24 cellular contexts compared by ENCODE assay signal in the genomic region with DNA sequence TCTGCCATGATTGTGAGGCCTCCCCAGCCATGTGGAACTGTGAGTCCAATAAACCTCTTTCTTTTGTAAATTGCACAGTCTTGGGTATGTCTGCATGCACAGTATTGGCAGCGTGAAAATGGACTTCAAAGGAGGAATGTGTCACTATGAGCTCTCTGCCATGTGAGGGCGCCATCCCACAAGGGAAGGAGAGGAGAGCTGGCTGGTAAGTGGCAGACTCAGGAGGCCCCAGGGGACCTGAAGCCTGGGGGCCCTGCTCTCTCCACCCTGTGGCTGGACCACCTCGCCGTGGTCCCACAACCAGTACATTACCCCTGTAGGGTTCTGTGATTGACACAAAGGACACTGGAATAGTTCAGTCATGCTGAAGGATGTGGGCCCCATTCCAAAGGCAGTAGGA.
DNase-seq lines count a peak whose midpoint lies in the region; FAIRE-seq and TF ChIP-seq lines count a peak whose summit lies in the region.
"Had no signal": no experiment of that assay in that cellular context is flagged by ENCODE, and none has a peak within 500 bp of the region (broad histone marks: within the 10 kb centered on the region; RNA-seq: fewer than 3 reads in every experiment).

No MANE protein-coding gene starts in this region.

- no peak overlapping the region for H3K4me2 ChIP-seq in H1 (ENCODE audit: insufficient read depth in 1 of 2, low read depth in 2 of 2, low read length in 2 of 2)

- H3K79me1 ChIP-seq in H1 (ENCODE audit: low read depth, low read length) = no peaks in the 10 kb centered on the region

- H3K27ac Mint-ChIP-seq in type B pancreatic cell = no peak overlapping the region
- H3K27ac Mint-ChIP-seq: activated CD4-positive, alpha-beta memory T cell treated with anti-CD3 and anti-CD28 coated beads, Interleukin-2, amount 10 ng/mL, durations not matched to agents 7 days and 5 days; activated naive CD4-positive, alpha-beta T cell treated with anti-CD3 and anti-CD28 coated beads, Interleukin-2, amount 50 U/mL, for 24 hours; CD14-positive monocyte; stimulated activated effector memory CD8-positive, alpha-beta T cell treated with anti-CD3 and anti-CD28 coated beads, Interleukin-12 subunit alpha, Interleukin-12 subunit beta, amount 100 ng/mL, for 72 hours; T-helper 1 cell treated with Interleukin-12 subunit alpha and Interleukin-12 subunit beta and Interleukin-4 antibody, amounts not matched to agents 30 μg/mL and 1 μg/mL, for 36 hours had no signal

- H3K56ac ChIP-seq in H1 (replicated peaks; ENCODE audit: insufficient read length, low read depth, low read length) = no peak overlapping the region

- intact Hi-C loops in posterior vena cava (cut with DNase I) = no loop called here

- H3K4ac ChIP-seq in H1 (replicated peaks; ENCODE audit: insufficient read length, low read depth, low read length) = no peak overlapping the region

- H3K79me2 ChIP-seq in H1 (ENCODE audit: control insufficient read depth in 1 of 2, insufficient read depth in 2 of 2, low read length in 2 of 2) = no peaks in the 10 kb centered on the region

- TF ChIP-seq RAD21 in H1 (IDR thresholded peaks at IDR 0.05 in 1 of 2, conservative IDR thresholded peaks at IDR 0.05 in 1 of 2; ENCODE audit: low read depth in 2 of 2, low read length in 2 of 2) = peak; percentile 74 to 79

- no peak for FAIRE-seq in H1 (lab: Jason Lieb, UNC)

- H4K8ac ChIP-seq in H1 (ENCODE audit: extremely low read depth, insufficient read depth, low read length) = no peak overlapping the region

- WGBS in H1 (ENCODE audit: extremely low coverage in 1 of 2, insufficient coverage in 1 of 2, insufficient read length in 1 of 2, insufficient replicate concordance in 2 of 2, low coverage in 1 of 2, low lambda C conversion rate in 2 of 2, missing lambda C conversion rate in 1 of 2), 2 experiments = 70% methylated on average over 4 of the region's 4 CpGs; no CpG with 5 or more reads in 1 of the 2 experiments

- H3K4me3 ChIP-seq in H1 (ENCODE audit: extremely low read depth in 1 of 4, insufficient read depth in 2 of 4, low read depth in 3 of 4, low read length in 4 of 4) = no peak overlapping the region
- H3K4me3 ChIP-seq: right atrium auricular region, thoracic aorta had no signal

- H2BK20ac ChIP-seq in H1 (ENCODE audit: low read length) = no peak overlapping the region

- H2BK120ac ChIP-seq in H1 (replicated peaks; ENCODE audit: low read depth, low read length) = no peak overlapping the region

- H2BK12ac ChIP-seq in H1 (ENCODE audit: low read depth, low read length) = no peak overlapping the region

- H2AK5ac ChIP-seq in H1 (ENCODE audit: low read depth, low read length) = no peak overlapping the region

- H3K9ac ChIP-seq in H1 (replicated peaks in 1 of 4; ENCODE audit: extremely low read depth in 1 of 4, low read depth in 3 of 4, low read length in 3 of 4) = no peak overlapping the region

- no peaks in the 10 kb centered on the region for H3K36me3 Mint-ChIP-seq in type B pancreatic cell
- H3K36me3 Mint-ChIP-seq: CD14-positive monocyte; stimulated activated effector memory CD8-positive, alpha-beta T cell treated with anti-CD3 and anti-CD28 coated beads, Interleukin-12 subunit alpha, Interleukin-12 subunit beta, amount 100 ng/mL, for 72 hours had no signal

- no peaks in the 10 kb centered on the region for H3K27me3 Mint-ChIP-seq in type B pancreatic cell
- H3K27me3 Mint-ChIP-seq: activated CD4-positive, alpha-beta memory T cell treated with anti-CD3 and anti-CD28 coated beads, Interleukin-2, amount 10 ng/mL, durations not matched to agents 7 days and 5 days had no signal

- no peak overlapping the region for H3K27ac ChIP-seq in H1 (ENCODE audit: low read depth, low read length)
- H3K27ac ChIP-seq: epithelial cell of prostate, right atrium auricular region, thoracic aorta, WERI-Rb-1 had no signal

- H4K20me1 ChIP-seq in H1 (replicated peaks in 1 of 2; ENCODE audit: control insufficient read depth in 1 of 2, insufficient read depth in 2 of 2, low read length in 2 of 2) = no peaks in the 10 kb centered on the region

- H3K4me1 ChIP-seq in H1 (replicated peaks in 1 of 4; ENCODE audit: control insufficient read depth in 3 of 4, insufficient read depth in 4 of 4, low read length in 3 of 4) = no peaks in the 10 kb centered on the region
- H3K4me1 ChIP-seq: right atrium auricular region had no signal

- no peak overlapping the region for H2BK5ac ChIP-seq in H1 (ENCODE audit: low read depth, low read length)

- H3K36me3 ChIP-seq in H1 (ENCODE audit: control insufficient read depth in 2 of 4, insufficient read depth in 4 of 4, low read length in 3 of 4) = no peaks in the 10 kb centered on the region
- H3K36me3 ChIP-seq: right atrium auricular region, thoracic aorta, WERI-Rb-1 had no signal

- H4K5ac ChIP-seq in H1 (ENCODE audit: insufficient read length, low read depth, low read length) = no peak overlapping the region

- no peak overlapping the region for H2AFZ ChIP-seq in H1 (ENCODE audit: low read length)

- H3K4me1 Mint-ChIP-seq in type B pancreatic cell (ENCODE audit: unreplicated experiment) = peaks cover 4% of the 10 kb centered on the region
- H3K4me1 Mint-ChIP-seq: activated CD4-positive, alpha-beta memory T cell treated with anti-CD3 and anti-CD28 coated beads, Interleukin-2, amount 10 ng/mL, durations not matched to agents 7 days and 5 days; activated naive CD4-positive, alpha-beta T cell treated with anti-CD3 and anti-CD28 coated beads, Interleukin-2, amount 50 U/mL, for 24 hours; stimulated activated effector memory CD8-positive, alpha-beta T cell treated with anti-CD3 and anti-CD28 coated beads, Interleukin-12 subunit alpha, Interleukin-12 subunit beta, amount 100 ng/mL, for 72 hours had no signal

- TF ChIP-seq CTCF in H1 (IDR thresholded peaks at IDR 0.05; ENCODE audit: control extremely low read depth in 1 of 3, insufficient read depth in 1 of 3, low read depth in 1 of 3, low read length in 3 of 3) (peak; percentile 56 to 66 (median 65)), type B pancreatic cell (conservative IDR thresholded peaks at IDR 0.05) (no peak)

- CTCF ChIA-PET in H1 (lab: Charles Lee; ENCODE audit: partially characterized antibody) = no interaction called here

- peak; percentile 6 for DNase-seq in NCI-H748 (lab: John Stamatoyannopoulos, UW; ENCODE audit: unreplicated experiment)
- DNase-seq in NCI-H748 treated with DMSO at 0.1 percent for 48 hours (lab: John Stamatoyannopoulos, UW) = no peak
- DNase-seq in NAMALWA (ENCODE audit: low spot score) = peak; percentile 63
- DNase-seq in H1 (ENCODE audit: low read depth in 1 of 2, low spot score in 2 of 2) = no peak
- DNase-seq in posterior vena cava (ENCODE audit: low spot score) = peak; percentile 53
- DNase-seq in stimulated activated naive CD4-positive, alpha-beta T cell (lab: John Stamatoyannopoulos, UW) = no peak
- no peak for DNase-seq in type B pancreatic cell (ENCODE audit: extremely low spot score, unreplicated experiment)
- DNase-seq in GM03348 (ENCODE audit: low spot score) = no peak
- DNase-seq: activated CD4-positive, alpha-beta memory T cell treated with anti-CD3 and anti-CD28 coated beads, Interleukin-2, amount 10 ng/mL, durations not matched to agents 7 days and 5 days; activated T-cell treated with anti-CD3 and anti-CD28 coated beads, Interleukin-2, amount 50 U/mL, for 1 hour; Kasumi-1; NCI-H1694 treated with DMSO at 0.1 percent for 48 hours; NCI-H446 treated with DMSO at 0.1 percent for 48 hours; nucleus accumbens; PC-3; SIG-M5; WERI-Rb-1 had no signal

- no peak overlapping the region for H3K18ac ChIP-seq in H1 (ENCODE audit: extremely low read depth, low read length)

- H3K9me3 ChIP-seq in H1 (ENCODE audit: insufficient read depth in 2 of 2, low read depth in 1 of 2, low read length in 1 of 2) = peaks cover 14 to 15% of the 10 kb centered on the region in 2 experiments; a peak in 3 of 4 replicates
- H3K9me3 ChIP-seq: right atrium auricular region, thoracic aorta had no signal

- POLR2A ChIA-PET in H1 (lab: Charles Lee; ENCODE audit: partially characterized antibody) = no interaction called here

- TF ChIP-seq POLR2A in H1 (IDR thresholded peaks at IDR 0.05; ENCODE audit: control extremely low read depth in 1 of 2, low read depth in 2 of 2, low read length in 2 of 2) = no peak

- H4K91ac ChIP-seq in H1 (replicated peaks; ENCODE audit: insufficient read length, low read length) = no peak overlapping the region

- H3K14ac ChIP-seq in H1 (ENCODE audit: insufficient read length) = no peak overlapping the region

- peaks cover 19% of the 10 kb centered on the region for H3K9me3 Mint-ChIP-seq in type B pancreatic cell
- H3K9me3 Mint-ChIP-seq: activated naive CD4-positive, alpha-beta T cell treated with anti-CD3 and anti-CD28 coated beads, Interleukin-2, amount 50 U/mL, for 24 hours had no signal

- TF ChIP-seq EP300 in H1 (IDR thresholded peaks at IDR 0.05; ENCODE audit: borderline replicate concordance in 1 of 2, low read depth in 2 of 2, low read length in 2 of 2) = no peak

- H3K23ac ChIP-seq in H1 (ENCODE audit: insufficient read length) = no peak overlapping the region

- H3K4me3 Mint-ChIP-seq in type B pancreatic cell = no peak overlapping the region
- H3K4me3 Mint-ChIP-seq: activated CD4-positive, alpha-beta memory T cell treated with anti-CD3 and anti-CD28 coated beads, Interleukin-2, amount 10 ng/mL, durations not matched to agents 7 days and 5 days; activated naive CD4-positive, alpha-beta T cell treated with anti-CD3 and anti-CD28 coated beads, Interleukin-2, amount 50 U/mL, for 24 hours; CD14-positive monocyte; stimulated activated effector memory CD8-positive, alpha-beta T cell treated with anti-CD3 and anti-CD28 coated beads, Interleukin-12 subunit alpha, Interleukin-12 subunit beta, amount 100 ng/mL, for 72 hours; T-helper 1 cell treated with Interleukin-12 subunit alpha and Interleukin-12 subunit beta and Interleukin-4 antibody, amounts not matched to agents 30 μg/mL and 1 μg/mL, for 36 hours had no signal

- no peak overlapping the region for H2BK15ac ChIP-seq in H1 (ENCODE audit: low read length)

- H3K27me3 ChIP-seq in H1 (replicated peaks in 1 of 4; ENCODE audit: control insufficient read depth in 3 of 4, extremely low read depth in 1 of 4, insufficient read depth in 3 of 4, low read length in 3 of 4) = no peaks in the 10 kb centered on the region
- H3K27me3 ChIP-seq: right atrium auricular region had no signal

- no peaks in the 10 kb centered on the region for H3K23me2 ChIP-seq in H1 (ENCODE audit: low read depth, low read length)

TF ChIP-seq in H1, 55 proteins besides CTCF, POLR2A, EP300 and RAD21:
- no peak for TF ChIP-seq KDM5A (IDR thresholded peaks at IDR 0.05; ENCODE audit: low read length)
- TF ChIP-seq TEAD4 (IDR thresholded peaks at IDR 0.05; ENCODE audit: low read depth, low read length) = 0 out of 2 replicates have a peak, but pooled peaks have one; percentile 7

Comparison
In these comparisons a context has a peak if more than half of its experiments do, and no peak if none do; other contexts are left out.
1. DNase-seq: peak in NCI-H748 (single experiment), NAMALWA (single experiment) and posterior vena cava (single experiment); none in NCI-H748 treated with DMSO at 0.1 percent for 48 hours (single experiment), H1 (0 of 2), stimulated activated naive CD4-positive, alpha-beta T cell (0 of 6), type B pancreatic cell (single experiment) and GM03348 (single experiment).